Comparison of ENCODE assay signal across 16 cellular contexts in the genomic region with DNA sequence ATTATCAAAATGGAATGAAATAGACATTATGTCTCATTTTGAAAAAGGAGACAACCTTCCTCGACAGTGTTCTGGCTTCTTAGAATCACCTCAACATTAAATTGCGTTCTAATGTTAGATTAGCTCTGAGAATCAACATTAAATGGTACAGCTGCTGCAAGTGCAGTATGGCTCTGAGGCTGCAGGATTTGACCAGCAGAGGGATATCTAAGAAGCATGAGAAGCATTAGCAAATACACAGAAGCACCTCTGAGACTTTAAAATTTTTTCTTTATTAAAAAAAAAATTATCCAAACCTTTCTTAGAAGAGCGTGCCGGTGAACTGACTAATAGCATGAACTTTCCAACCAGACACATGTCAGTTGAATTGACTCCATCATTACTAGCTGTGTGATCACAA.
A peak's percentile ranks its signal among the peaks of the same experiment; 100 is the strongest.
DNase-seq lines count a peak whose midpoint lies in the region; TF ChIP-seq lines count a peak whose summit lies in the region.
"Had no signal": no experiment of that assay in that cellular context is flagged by ENCODE, and none has a peak within 500 bp of the region (broad histone marks: within the 10 kb centered on the region; RNA-seq: fewer than 3 reads in every experiment).

No MANE protein-coding gene starts in this region.

- H4K20me1 ChIP-seq in GM23248 (ENCODE audit: insufficient read depth) = no peaks in the 10 kb centered on the region
- H4K20me1 ChIP-seq: BLaER1 treated with 17β-estradiol and CSF1 and Interleukin-3, amounts not matched to agents 10 nM and 100 nM had no signal

- WGBS in GM23248 (ENCODE audit: low coverage in 1 of 2, low lambda C conversion rate in 2 of 2, missing lambda C conversion rate in 2 of 2), 2 experiments = 44 to 45% methylated on average over 4 of the region's 4 CpGs

- no peaks in the 10 kb centered on the region for H3K9me2 ChIP-seq in GM23248 (ENCODE audit: insufficient read depth)

- H3K4me3 ChIP-seq in AG09309 (ENCODE audit: control insufficient read depth, low read depth, low read length) (no peak overlapping the region), GM23248 (no peak overlapping the region), cardiac fibroblast (replicated peaks in 1 of 2; ENCODE audit: low read depth in 2 of 2, low read length in 2 of 2) (no peak overlapping the region), kidney epithelial cell (ENCODE audit: low read depth, low read length) (no peak overlapping the region)
- H3K4me3 ChIP-seq: BLaER1 treated with 17β-estradiol and CSF1 and Interleukin-3, amounts not matched to agents 10 nM and 100 nM had no signal

- DNase-seq in AG09309 (ENCODE audit: low read depth) (no peak), GM23248 (peak; percentile 24), cardiac fibroblast (ENCODE audit: low read depth in 2 of 2) (peak in 1 of 2 donors; percentile 3), kidney epithelial cell (ENCODE audit: low read depth) (no peak), HPDE6-E6E7 (ENCODE audit: extremely low spot score) (no peak), T1000 (lab: John Stamatoyannopoulos, UW) (no peak), substantia nigra (lab: John Stamatoyannopoulos, UW) (no peak)
- no peak for DNase-seq in stimulated activated CD4-positive, alpha-beta T cell treated with anti-CD3 and anti-CD28 coated beads, Interleukin-2, amount 100 ng/mL, for 48 hours
- DNase-seq: DMS79; NCI-H2029 treated with DMSO at 0.1 percent for 48 hours; NCI-H82; nucleus accumbens; RPMI8226; stimulated activated CD4-positive, alpha-beta T cell treated with anti-CD3 and anti-CD28 coated beads, Interleukin-4, amount 100 ng/mL, for 1 hour; stimulated activated CD8-positive, alpha-beta memory T cell treated with anti-CD3 and anti-CD28 coated beads, Interleukin-4, amount 100 ng/mL, for 48 hours had no signal

- H3F3A ChIP-seq in GM23248 (ENCODE audit: insufficient read depth) = no peaks in the 10 kb centered on the region

- in situ Hi-C loops in GM23248 (cut with MboI) = loop anchor here (25.0 kb wide), 1 partner anchor 1186 kb away; no protein-coding TSS in a partner anchor

- H2AFZ ChIP-seq in GM23248 = no peak overlapping the region

- no peaks in the 10 kb centered on the region for H3K79me2 ChIP-seq in GM23248 (ENCODE audit: insufficient read depth)

- no peak overlapping the region for H3K9ac ChIP-seq in GM23248
- H3K9ac ChIP-seq: BLaER1 treated with 17β-estradiol and CSF1 and Interleukin-3, amounts not matched to agents 10 nM and 100 nM had no signal

- H3K27ac ChIP-seq in GM23248 (no peak overlapping the region), substantia nigra (ENCODE audit: low read depth, low read length, poor library complexity, severe bottlenecking) (no peak overlapping the region)
- H3K27ac ChIP-seq: BLaER1 treated with 17β-estradiol and CSF1 and Interleukin-3, amounts not matched to agents 10 nM and 100 nM had no signal

- no peaks in the 10 kb centered on the region for H3K4me1 ChIP-seq in GM23248 (ENCODE audit: insufficient read depth)
- H3K4me1 ChIP-seq: BLaER1 treated with 17β-estradiol and CSF1 and Interleukin-3, amounts not matched to agents 10 nM and 100 nM had no signal

- TF ChIP-seq CTCF in AG09309 (IDR thresholded peaks at IDR 0.05; ENCODE audit: control insufficient read depth, insufficient read depth, low read depth, low read length, missing control alignments) (peak; percentile 38), cardiac fibroblast (IDR thresholded peaks at IDR 0.05; ENCODE audit: low read depth, low read length) (peak; percentile 8), kidney epithelial cell (IDR thresholded peaks at IDR 0.05; ENCODE audit: insufficient read depth, low read length, poor library complexity, severe bottlenecking) (peak; percentile 15)

- no peaks in the 10 kb centered on the region for H3K9me3 ChIP-seq in GM23248 (ENCODE audit: low read depth)

- no peaks in the 10 kb centered on the region for H3K36me3 ChIP-seq in GM23248 (ENCODE audit: low read depth)
- no peaks in the 10 kb centered on the region for H3K36me3 ChIP-seq in kidney epithelial cell (ENCODE audit: control insufficient read depth, insufficient read depth, low read length)
- H3K36me3 ChIP-seq: BLaER1 treated with 17β-estradiol and CSF1 and Interleukin-3, amounts not matched to agents 10 nM and 100 nM had no signal

- H3K27me3 ChIP-seq in GM23248 (replicated peaks; ENCODE audit: insufficient read depth) = no peaks in the 10 kb centered on the region
- no peaks in the 10 kb centered on the region for H3K27me3 ChIP-seq in kidney epithelial cell (ENCODE audit: control insufficient read depth, insufficient read depth, low read length)
- H3K27me3 ChIP-seq: BLaER1 treated with 17β-estradiol and CSF1 and Interleukin-3, amounts not matched to agents 10 nM and 100 nM had no signal

- H3K4me2 ChIP-seq in GM23248 (ENCODE audit: unreplicated experiment) = no peak overlapping the region
- H3K4me2 ChIP-seq: BLaER1 treated with 17β-estradiol and CSF1 and Interleukin-3, amounts not matched to agents 10 nM and 100 nM had no signal
